Comparison of ENCODE assay signal across 8 cellular contexts in genomic region chr6:104344223-104344622, GRCh38.
"Had no signal": no experiment of that assay in that cellular context is flagged by ENCODE, and none has a peak within 500 bp of the region (broad histone marks: within the 10 kb centered on the region; RNA-seq: fewer than 3 reads in every experiment).

No MANE protein-coding gene starts in this region.

- H3K4me3 ChIP-seq: GM12878 had no signal

- ATAC-seq: GM12878 had no signal

- FAIRE-seq: G401.6, GM12878, GM12891, GM12892, GM18507, GM19239 had no signal

- DNase-seq: GDM1, GF-D8 had no signal
